Comparison of ENCODE assay signal across 1 cellular context in genomic region chr15:70584441-70584837, GRCh38.
TF ChIP-seq lines count a peak whose summit lies in the region.

No MANE protein-coding gene starts in this region.

TF ChIP-seq in GM23338, 12 proteins besides CTCF, POLR2A, EP300 and RAD21 (continued from another document):
- TF ChIP-seq ZNF462 (CRISPR knock-in tag; IDR thresholded peaks at IDR 0.05) = no peak
- TF ChIP-seq POLR2AphosphoS5 (IDR thresholded peaks at IDR 0.05; ENCODE audit: low read depth) = no peak
- no peak for TF ChIP-seq STAT1 (IDR thresholded peaks at IDR 0.05; ENCODE audit: unreplicated experiment)
- no peak for TF ChIP-seq NANOG (IDR thresholded peaks at IDR 0.05; ENCODE audit: borderline replicate concordance)
- TF ChIP-seq ZNF114 (CRISPR knock-in tag; IDR thresholded peaks at IDR 0.05) = no peak
- no peak for TF ChIP-seq EZH2 (IDR thresholded peaks at IDR 0.05; ENCODE audit: low read depth, unreplicated experiment)
